In the genomic region with DNA sequence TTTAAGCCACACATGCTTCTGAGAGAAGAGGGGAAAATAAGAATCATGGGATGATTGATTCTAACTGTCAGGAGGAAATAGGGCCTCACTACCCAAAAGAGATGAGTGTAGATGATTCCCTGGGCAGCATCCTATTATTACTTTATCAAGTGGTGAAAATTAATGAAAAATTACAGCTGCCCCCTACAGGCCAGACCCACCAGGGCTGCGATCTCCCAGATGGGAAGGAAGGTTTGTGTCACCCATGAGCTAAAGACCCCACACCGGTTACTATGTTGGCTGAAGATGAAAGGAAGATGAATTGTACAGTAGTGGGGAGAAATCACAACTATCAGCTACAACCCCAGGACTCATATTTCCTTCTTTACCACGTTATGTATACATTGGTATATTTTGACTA, we compare ENCODE assay signal across 3 cellular contexts.
TF ChIP-seq lines count a peak whose summit lies in the region.

No MANE protein-coding gene starts in this region.

TF ChIP-seq in SK-N-SH, 30 proteins besides CTCF, POLR2A, EP300 and RAD21:
- TF ChIP-seq GABPA (IDR thresholded peaks at IDR 0.05; ENCODE audit: low read depth) (no peak), RCOR1 (IDR thresholded peaks at IDR 0.05; ENCODE audit: low read length) (no peak), CHD2 (IDR thresholded peaks at IDR 0.05; ENCODE audit: low read length, partially characterized antibody) (no peak)
- TF ChIP-seq, protein P1, sequence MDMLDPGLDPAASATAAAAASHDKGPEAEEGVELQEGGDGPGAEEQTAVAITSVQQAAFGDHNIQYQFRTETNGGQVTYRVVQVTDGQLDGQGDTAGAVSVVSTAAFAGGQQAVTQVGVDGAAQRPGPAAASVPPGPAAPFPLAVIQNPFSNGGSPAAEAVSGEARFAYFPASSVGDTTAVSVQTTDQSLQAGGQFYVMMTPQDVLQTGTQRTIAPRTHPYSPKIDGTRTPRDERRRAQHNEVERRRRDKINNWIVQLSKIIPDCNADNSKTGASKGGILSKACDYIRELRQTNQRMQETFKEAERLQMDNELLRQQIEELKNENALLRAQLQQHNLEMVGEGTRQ (IDR thresholded peaks at IDR 0.05; ENCODE audit: borderline replicate concordance, low read depth, low read length) = no peak

TF ChIP-seq in SK-N-SH treated with all-trans-retinoic acid at 6 μM for 48 hours, 23 proteins besides CTCF, POLR2A, EP300 and RAD21:
- TF ChIP-seq ZNF8 (CRISPR knock-in tag; IDR thresholded peaks at IDR 0.05) = no peak
- TF ChIP-seq ZFP30 (CRISPR knock-in tag; IDR thresholded peaks at IDR 0.05) = no peak
- no peak for TF ChIP-seq BACH2 (CRISPR knock-in tag; IDR thresholded peaks at IDR 0.05; ENCODE audit: borderline replicate concordance)
- TF ChIP-seq, protein P2, sequence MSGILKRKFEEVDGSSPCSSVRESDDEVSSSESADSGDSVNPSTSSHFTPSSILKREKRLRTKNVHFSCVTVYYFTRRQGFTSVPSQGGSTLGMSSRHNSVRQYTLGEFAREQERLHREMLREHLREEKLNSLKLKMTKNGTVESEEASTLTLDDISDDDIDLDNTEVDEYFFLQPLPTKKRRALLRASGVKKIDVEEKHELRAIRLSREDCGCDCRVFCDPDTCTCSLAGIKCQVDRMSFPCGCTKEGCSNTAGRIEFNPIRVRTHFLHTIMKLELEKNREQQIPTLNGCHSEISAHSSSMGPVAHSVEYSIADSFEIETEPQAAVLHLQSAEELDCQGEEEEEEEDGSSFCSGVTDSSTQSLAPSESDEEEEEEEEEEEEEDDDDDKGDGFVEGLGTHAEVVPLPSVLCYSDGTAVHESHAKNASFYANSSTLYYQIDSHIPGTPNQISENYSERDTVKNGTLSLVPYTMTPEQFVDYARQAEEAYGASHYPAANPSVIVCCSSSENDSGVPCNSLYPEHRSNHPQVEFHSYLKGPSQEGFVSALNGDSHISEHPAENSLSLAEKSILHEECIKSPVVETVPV (CRISPR knock-in tag; IDR thresholded peaks at IDR 0.05) = no peak
- TF ChIP-seq ZC3H10 (CRISPR knock-in tag; IDR thresholded peaks at IDR 0.05) = no peak
- TF ChIP-seq TOX (CRISPR knock-in tag; IDR thresholded peaks at IDR 0.05; ENCODE audit: borderline replicate concordance) = no peak
- TF ChIP-seq ESRRG (CRISPR knock-in tag; IDR thresholded peaks at IDR 0.05) = no peak
- TF ChIP-seq, protein P3, sequence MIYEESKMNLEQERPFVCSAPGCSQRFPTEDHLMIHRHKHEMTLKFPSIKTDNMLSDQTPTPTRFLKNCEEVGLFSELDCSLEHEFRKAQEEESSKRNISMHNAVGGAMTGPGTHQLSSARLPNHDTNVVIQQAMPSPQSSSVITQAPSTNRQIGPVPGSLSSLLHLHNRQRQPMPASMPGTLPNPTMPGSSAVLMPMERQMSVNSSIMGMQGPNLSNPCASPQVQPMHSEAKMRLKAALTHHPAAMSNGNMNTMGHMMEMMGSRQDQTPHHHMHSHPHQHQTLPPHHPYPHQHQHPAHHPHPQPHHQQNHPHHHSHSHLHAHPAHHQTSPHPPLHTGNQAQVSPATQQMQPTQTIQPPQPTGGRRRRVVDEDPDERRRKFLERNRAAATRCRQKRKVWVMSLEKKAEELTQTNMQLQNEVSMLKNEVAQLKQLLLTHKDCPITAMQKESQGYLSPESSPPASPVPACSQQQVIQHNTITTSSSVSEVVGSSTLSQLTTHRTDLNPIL (CRISPR knock-in tag; IDR thresholded peaks at IDR 0.05; ENCODE audit: low read depth) = no peak
- no peak for TF ChIP-seq OSR1 (CRISPR knock-in tag; IDR thresholded peaks at IDR 0.05)
- no peak for TF ChIP-seq PPARA (CRISPR knock-in tag; IDR thresholded peaks at IDR 0.05; ENCODE audit: borderline replicate concordance)
- TF ChIP-seq ZFP3 (CRISPR knock-in tag; IDR thresholded peaks at IDR 0.05) = no peak
- no peak for TF ChIP-seq CSDC2 (CRISPR knock-in tag; IDR thresholded peaks at IDR 0.05)
- no peak for TF ChIP-seq ZNF70 (CRISPR knock-in tag; IDR thresholded peaks at IDR 0.05)
- TF ChIP-seq ZNF565 (CRISPR knock-in tag; conservative IDR thresholded peaks at IDR 0.05; ENCODE audit: low read depth) = no peak
- TF ChIP-seq ISL1 (CRISPR knock-in tag; IDR thresholded peaks at IDR 0.05) = no peak
- no peak for TF ChIP-seq ARNTL (CRISPR knock-in tag; IDR thresholded peaks at IDR 0.05; ENCODE audit: borderline replicate concordance, low read depth)
- TF ChIP-seq, protein P4, sequence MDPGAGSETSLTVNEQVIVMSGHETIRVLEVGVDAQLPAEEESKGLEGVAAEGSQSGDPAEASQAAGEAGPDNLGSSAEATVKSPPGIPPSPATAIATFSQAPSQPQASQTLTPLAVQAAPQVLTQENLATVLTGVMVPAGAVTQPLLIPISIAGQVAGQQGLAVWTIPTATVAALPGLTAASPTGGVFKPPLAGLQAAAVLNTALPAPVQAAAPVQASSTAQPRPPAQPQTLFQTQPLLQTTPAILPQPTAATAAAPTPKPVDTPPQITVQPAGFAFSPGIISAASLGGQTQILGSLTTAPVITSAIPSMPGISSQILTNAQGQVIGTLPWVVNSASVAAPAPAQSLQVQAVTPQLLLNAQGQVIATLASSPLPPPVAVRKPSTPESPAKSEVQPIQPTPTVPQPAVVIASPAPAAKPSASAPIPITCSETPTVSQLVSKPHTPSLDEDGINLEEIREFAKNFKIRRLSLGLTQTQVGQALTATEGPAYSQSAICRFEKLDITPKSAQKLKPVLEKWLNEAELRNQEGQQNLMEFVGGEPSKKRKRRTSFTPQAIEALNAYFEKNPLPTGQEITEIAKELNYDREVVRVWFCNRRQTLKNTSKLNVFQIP (CRISPR knock-in tag; IDR thresholded peaks at IDR 0.05; ENCODE audit: borderline replicate concordance, low read depth) = no peak

TF ChIP-seq in endothelial cell of umbilical vein, 7 proteins besides CTCF, POLR2A, EP300 and RAD21:
- no peak for TF ChIP-seq MYC (IDR thresholded peaks at IDR 0.05; ENCODE audit: low read depth, low read length)
- TF ChIP-seq, protein P5, sequence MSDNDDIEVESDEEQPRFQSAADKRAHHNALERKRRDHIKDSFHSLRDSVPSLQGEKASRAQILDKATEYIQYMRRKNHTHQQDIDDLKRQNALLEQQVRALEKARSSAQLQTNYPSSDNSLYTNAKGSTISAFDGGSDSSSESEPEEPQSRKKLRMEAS (IDR thresholded peaks at IDR 0.05; ENCODE audit: insufficient read depth, insufficient read length) = no peak
- TF ChIP-seq EZH2 (IDR thresholded peaks at IDR 0.05; ENCODE audit: borderline replicate concordance, low read depth, low read length, severe bottlenecking) = no peak
- no peak for TF ChIP-seq FOS (IDR thresholded peaks at IDR 0.05; ENCODE audit: borderline replicate concordance, insufficient read depth, low read length)
- TF ChIP-seq JUN (IDR thresholded peaks at IDR 0.05; ENCODE audit: borderline replicate concordance, insufficient read depth, insufficient read length, low read depth) = no peak
- no peak for TF ChIP-seq POLR2AphosphoS5 (IDR thresholded peaks at IDR 0.05; ENCODE audit: insufficient read depth, low read depth, low read length)
- no peak for TF ChIP-seq GATA2 (IDR thresholded peaks at IDR 0.05; ENCODE audit: insufficient read depth, insufficient read length, low read depth, low read length)
TF ChIP-seq in endothelial cell of umbilical vein: peak in this region for 0.
